In genomic region chr9:91193658-91194391, GRCh38 we compare ENCODE assay signal across 8 cellular contexts.
A peak's percentile ranks its signal among the peaks of the same experiment; 100 is the strongest.
DNase-seq lines count a peak whose midpoint lies in the region; ATAC-seq, FAIRE-seq and TF ChIP-seq lines count a peak whose summit lies in the region.

No MANE protein-coding gene starts in this region.

- H2BK12ac ChIP-seq in H1 (ENCODE audit: low read depth, low read length), result peak overlapping the region; percentile 96

- 0 out of 3 replicates have a peak, but pooled peaks of 1 of the 2 experiments have one; percentile 15 for TF ChIP-seq POLR2A in H1 (IDR thresholded peaks at IDR 0.05; ENCODE audit: control extremely low read depth in 1 of 2, low read depth in 2 of 2, low read length in 2 of 2)

- POLR2A ChIA-PET in H1 (lab: Charles Lee; ENCODE audit: partially characterized antibody), result no interaction called here

- H3K18ac ChIP-seq in H1 (ENCODE audit: extremely low read depth, low read length), result peak overlapping the region; percentile 85

- H4K20me1 ChIP-seq in H1 (replicated peaks in 1 of 2; ENCODE audit: control insufficient read depth in 1 of 2, insufficient read depth in 2 of 2, low read length in 2 of 2), result no peaks in the 10 kb centered on the region

- ATAC-seq in GM18511 (IDR thresholded peaks at IDR 0.05; ENCODE audit: unreplicated experiment), result peak; percentile 70
- ATAC-seq in HG02981 (IDR thresholded peaks at IDR 0.05; ENCODE audit: unreplicated experiment), result peak; percentile 41
- ATAC-seq in activated CD8-positive, alpha-beta memory T cell treated with anti-CD3 and anti-CD28 coated beads, Interleukin-2, amount 10 ng/mL, durations not matched to agents 7 days and 5 days, result peak; percentile 72

- H3K36me3 ChIP-seq in H1 (ENCODE audit: control insufficient read depth in 2 of 4, insufficient read depth in 4 of 4, low read length in 3 of 4), result no peaks in the 10 kb centered on the region

- peak overlapping the region; percentile 6; the same call in 1 of the 2 replicates for H2AFZ ChIP-seq in H1 (ENCODE audit: low read length)

- WGBS in H1 (ENCODE audit: extremely low coverage in 1 of 2, insufficient coverage in 1 of 2, insufficient read length in 1 of 2, insufficient replicate concordance in 2 of 2, low coverage in 1 of 2, low lambda C conversion rate in 2 of 2, missing lambda C conversion rate in 1 of 2), 2 experiments, result 13% methylated on average over 41 of the region's 52 CpGs; no CpG with 5 or more reads in 1 of the 2 experiments

- peaks cover 29% of the 10 kb centered on the region for H3K36me3 Mint-ChIP-seq in activated CD8-positive, alpha-beta memory T cell treated with anti-CD3 and anti-CD28 coated beads, Interleukin-2, amount 10 ng/mL, durations not matched to agents 7 days and 5 days

- CTCF ChIA-PET in activated CD8-positive, alpha-beta memory T cell treated with anti-CD3 and anti-CD28 coated beads, Interleukin-2, amount 10 ng/mL, durations not matched to agents 7 days and 5 days (lab: Charles Lee), result interaction anchor here (0.9 to 3.9 kb wide), 9 partner anchors 11 to 279 kb away, joined by 3 to 20 read pairs (median 5); no protein-coding TSS in a partner anchor
- CTCF ChIA-PET in H1 (lab: Charles Lee; ENCODE audit: partially characterized antibody), result interaction anchor here (0.6 to 1.0 kb wide), 2 partner anchors 13 to 208 kb away, joined by 3 read pairs; no protein-coding TSS in a partner anchor

- no peak overlapping the region for H2BK120ac ChIP-seq in H1 (replicated peaks; ENCODE audit: low read depth, low read length)

- H3K27ac Mint-ChIP-seq in activated CD8-positive, alpha-beta memory T cell treated with anti-CD3 and anti-CD28 coated beads, Interleukin-2, amount 10 ng/mL, durations not matched to agents 7 days and 5 days, result peak overlapping the region; percentile 98

- peak overlapping the region; percentile 26 to 72 (median 60) for H3K4me3 ChIP-seq in H1 (ENCODE audit: extremely low read depth in 1 of 4, insufficient read depth in 2 of 4, low read depth in 3 of 4, low read length in 4 of 4)

- peak overlapping the region; percentile 89; the same call in 1 of the 2 replicates for H2BK15ac ChIP-seq in H1 (ENCODE audit: low read length)

- H3K9me3 ChIP-seq in H1 (ENCODE audit: insufficient read depth in 2 of 2, low read depth in 1 of 2, low read length in 1 of 2), result peaks cover 2 to 3% of the 10 kb centered on the region in 2 experiments; a peak in 1 of 4 replicates

- no peak overlapping the region for H4K5ac ChIP-seq in H1 (ENCODE audit: insufficient read length, low read depth, low read length)

- TF ChIP-seq EP300 in H1 (IDR thresholded peaks at IDR 0.05; ENCODE audit: borderline replicate concordance in 1 of 2, low read depth in 2 of 2, low read length in 2 of 2), result no peak

- H3K4me1 Mint-ChIP-seq in activated CD8-positive, alpha-beta memory T cell treated with anti-CD3 and anti-CD28 coated beads, Interleukin-2, amount 10 ng/mL, durations not matched to agents 7 days and 5 days, result peaks cover 71% of the 10 kb centered on the region

- no peaks in the 10 kb centered on the region for H3K79me1 ChIP-seq in H1 (ENCODE audit: low read depth, low read length)

- peaks cover 2 to 28% (median 22%) of the 10 kb centered on the region in 4 experiments for H3K27me3 ChIP-seq in H1 (replicated peaks in 1 of 4; ENCODE audit: control insufficient read depth in 3 of 4, extremely low read depth in 1 of 4, insufficient read depth in 3 of 4, low read length in 3 of 4)

- H2BK20ac ChIP-seq in H1 (ENCODE audit: low read length), result 0 out of 2 replicates have a peak overlapping the region, but pooled peaks have one; percentile 91

- H3K56ac ChIP-seq in H1 (replicated peaks; ENCODE audit: insufficient read length, low read depth, low read length), result no peak overlapping the region

- peaks cover 0 to 3% (median 0%) of the 10 kb centered on the region in 4 experiments; a peak in 3 of 7 replicates for H3K4me1 ChIP-seq in H1 (replicated peaks in 1 of 4; ENCODE audit: control insufficient read depth in 3 of 4, insufficient read depth in 4 of 4, low read length in 3 of 4)

- H3K27me3 Mint-ChIP-seq in activated CD8-positive, alpha-beta memory T cell treated with anti-CD3 and anti-CD28 coated beads, Interleukin-2, amount 10 ng/mL, durations not matched to agents 7 days and 5 days, result no peaks in the 10 kb centered on the region

- FAIRE-seq in H1 (lab: Jason Lieb, UNC), result no peak

- peak in 1 of 2 experiments; percentile 24; a peak in 1 of 4 replicates for TF ChIP-seq RAD21 in H1 (IDR thresholded peaks at IDR 0.05 in 1 of 2, conservative IDR thresholded peaks at IDR 0.05 in 1 of 2; ENCODE audit: low read depth in 2 of 2, low read length in 2 of 2)

- no peak overlapping the region for H3K14ac ChIP-seq in H1 (ENCODE audit: insufficient read length)

- no peak overlapping the region for H2AK5ac ChIP-seq in H1 (ENCODE audit: low read depth, low read length)

- no peak overlapping the region for H3K4ac ChIP-seq in H1 (replicated peaks; ENCODE audit: insufficient read length, low read depth, low read length)

- no peak overlapping the region for H3K23ac ChIP-seq in H1 (ENCODE audit: insufficient read length)

- H3K4me2 ChIP-seq in H1 (ENCODE audit: insufficient read depth in 1 of 2, low read depth in 2 of 2, low read length in 2 of 2), result peak overlapping the region; percentile 90 to 99

- DNase-seq in NCI-H774 (lab: John Stamatoyannopoulos, UW), result peak; percentile 19
- peak; percentile 93 for DNase-seq in activated CD8-positive, alpha-beta memory T cell treated with anti-CD3 and anti-CD28 coated beads, Interleukin-2, amount 10 ng/mL, durations not matched to agents 7 days and 5 days
- DNase-seq in H1 (ENCODE audit: low read depth in 1 of 2, low spot score in 2 of 2), result peak; percentile 41 to 80
- DNase-seq in mesenteric fat pad (ENCODE audit: low spot score), result peak; percentile 95
- peak; percentile 20 for DNase-seq in stimulated activated CD8-positive, alpha-beta memory T cell treated with anti-CD3 and anti-CD28 coated beads, Interleukin-15, amount 100 ng/mL, for 1 hour (ENCODE audit: low read depth)
- DNase-seq in NCI-H1930 (lab: John Stamatoyannopoulos, UW), result no peak

- peak overlapping the region; percentile 51; the same call in 1 of the 2 replicates for H4K8ac ChIP-seq in H1 (ENCODE audit: extremely low read depth, insufficient read depth, low read length)

- peak overlapping the region; percentile 49; the same call in 1 of the 2 replicates for H2BK5ac ChIP-seq in H1 (ENCODE audit: low read depth, low read length)

- no peaks in the 10 kb centered on the region for H3K79me2 ChIP-seq in H1 (ENCODE audit: control insufficient read depth in 1 of 2, insufficient read depth in 2 of 2, low read length in 2 of 2)

- TF ChIP-seq CTCF in H1 (IDR thresholded peaks at IDR 0.05; ENCODE audit: control extremely low read depth in 1 of 3, insufficient read depth in 1 of 3, low read depth in 1 of 3, low read length in 3 of 3), result no peak

- peak overlapping the region; percentile 61 for H4K91ac ChIP-seq in H1 (replicated peaks; ENCODE audit: insufficient read length, low read length)

- peaks cover 10% of the 10 kb centered on the region; the same call in 1 of the 2 replicates for H3K23me2 ChIP-seq in H1 (ENCODE audit: low read depth, low read length)

- H3K4me3 Mint-ChIP-seq in activated CD8-positive, alpha-beta memory T cell treated with anti-CD3 and anti-CD28 coated beads, Interleukin-2, amount 10 ng/mL, durations not matched to agents 7 days and 5 days, result peak overlapping the region; percentile 69

- H3K27ac ChIP-seq in H1 (ENCODE audit: low read depth, low read length), result no peak overlapping the region

- peaks cover 7% of the 10 kb centered on the region for H3K9me3 Mint-ChIP-seq in activated CD8-positive, alpha-beta memory T cell treated with anti-CD3 and anti-CD28 coated beads, Interleukin-2, amount 10 ng/mL, durations not matched to agents 7 days and 5 days (ENCODE audit: low read depth)

- H3K9ac ChIP-seq in H1 (replicated peaks in 1 of 4; ENCODE audit: extremely low read depth in 1 of 4, low read depth in 3 of 4, low read length in 3 of 4), result peak overlapping the region in 2 of 4 experiments; percentile 10 to 19; a peak in 3 of 7 replicates

TF ChIP-seq in H1, 55 proteins besides CTCF, POLR2A, EP300 and RAD21 (continues in another document):
- TF ChIP-seq, protein P1, sequence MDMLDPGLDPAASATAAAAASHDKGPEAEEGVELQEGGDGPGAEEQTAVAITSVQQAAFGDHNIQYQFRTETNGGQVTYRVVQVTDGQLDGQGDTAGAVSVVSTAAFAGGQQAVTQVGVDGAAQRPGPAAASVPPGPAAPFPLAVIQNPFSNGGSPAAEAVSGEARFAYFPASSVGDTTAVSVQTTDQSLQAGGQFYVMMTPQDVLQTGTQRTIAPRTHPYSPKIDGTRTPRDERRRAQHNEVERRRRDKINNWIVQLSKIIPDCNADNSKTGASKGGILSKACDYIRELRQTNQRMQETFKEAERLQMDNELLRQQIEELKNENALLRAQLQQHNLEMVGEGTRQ (IDR thresholded peaks at IDR 0.05; ENCODE audit: low read length), result no peak
- TF ChIP-seq GTF2F1 (IDR thresholded peaks at IDR 0.05; ENCODE audit: borderline replicate concordance, low read depth, low read length) (no peak), TAF1 (IDR thresholded peaks at IDR 0.05; ENCODE audit: low read depth, low read length) (peak; percentile 27; the same call in 1 of the 2 replicates), TBP (IDR thresholded peaks at IDR 0.05; ENCODE audit: low read depth, low read length) (peak; percentile 68), KDM5A (IDR thresholded peaks at IDR 0.05; ENCODE audit: low read length) (no peak), KDM1A (IDR thresholded peaks at IDR 0.05; ENCODE audit: borderline replicate concordance, low read length) (0 out of 2 replicates have a peak, but pooled peaks have one; percentile 10), TEAD4 (IDR thresholded peaks at IDR 0.05; ENCODE audit: low read depth, low read length) (peak; percentile 91), CBX5 (IDR thresholded peaks at IDR 0.05; ENCODE audit: low read depth, low read length) (no peak), CHD2 (IDR thresholded peaks at IDR 0.05; ENCODE audit: low read length) (no peak), SAP30 (IDR thresholded peaks at IDR 0.05; ENCODE audit: insufficient read depth, insufficient replicate concordance, low read length) (no peak), BCL11A (IDR thresholded peaks at IDR 0.05; ENCODE audit: low read depth in 2 of 2, low read length in 2 of 2) (no peak), SIRT6 (IDR thresholded peaks at IDR 0.05; ENCODE audit: low read length) (no peak)

Comparison
In these comparisons a context has a peak if more than half of its experiments do, and no peak if none do; other contexts are left out.
1. DNase-seq: peak in NCI-H774 (single experiment), activated CD8-positive, alpha-beta memory T cell treated with anti-CD3 and anti-CD28 coated beads, Interleukin-2, amount 10 ng/mL, durations not matched to agents 7 days and 5 days (single experiment), H1 (2 of 2), mesenteric fat pad (single experiment) and stimulated activated CD8-positive, alpha-beta memory T cell treated with anti-CD3 and anti-CD28 coated beads, Interleukin-15, amount 100 ng/mL, for 1 hour (single experiment); none in NCI-H1930 (0 of 2).
2. Peak in every context shown above with its lines, with median percentiles within 50 percentile points of each other: ATAC-seq.